In the genomic region with DNA sequence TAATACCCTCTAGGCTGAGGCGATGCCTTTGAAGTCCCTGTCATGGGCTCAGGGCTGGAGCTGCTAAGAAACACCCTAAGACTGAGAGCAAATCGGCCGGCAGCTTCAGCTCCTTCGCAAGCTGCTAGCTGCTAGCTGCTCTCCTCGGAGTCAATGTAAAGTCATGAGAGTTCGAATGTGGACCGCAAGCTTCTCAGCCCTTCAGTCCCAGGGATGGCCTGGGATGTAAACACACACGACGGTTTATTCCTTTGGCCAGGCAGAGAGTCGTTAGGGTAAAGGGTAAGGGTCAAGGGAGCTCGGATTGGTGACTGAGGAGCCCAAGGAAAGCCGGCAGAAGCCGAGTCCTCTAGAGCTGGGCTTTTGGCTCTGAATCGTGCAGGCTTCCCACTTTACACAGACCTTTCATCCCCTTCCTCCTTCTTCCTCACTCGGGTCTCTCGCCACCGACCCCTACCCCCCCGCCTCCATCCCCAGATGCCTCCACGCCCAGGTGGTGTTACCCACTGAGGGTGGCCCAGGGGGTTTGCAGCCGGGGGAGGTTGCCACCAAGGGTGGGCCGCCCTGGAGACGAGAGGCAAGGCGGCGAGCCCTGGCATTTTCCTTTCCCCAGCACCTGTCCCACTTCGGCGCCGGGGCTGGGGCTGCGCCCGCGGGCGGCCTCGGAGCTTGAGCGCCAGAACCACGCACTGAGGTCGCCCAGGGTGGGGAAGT, we compare ENCODE assay signal across 10 cellular contexts. TPM values are rescaled to one million over a fixed set of nuclear protein-coding genes. Genes with fewer than 3 reads are reported as not detected.
DNase-seq lines count a peak whose midpoint lies in the region; ATAC-seq, FAIRE-seq and TF ChIP-seq lines count a peak whose summit lies in the region.
"Had no signal": no experiment of that assay in that cellular context is flagged by ENCODE, and none has a peak within 500 bp of the region (broad histone marks: within the 10 kb centered on the region; RNA-seq: fewer than 3 reads in every experiment).

No MANE protein-coding gene starts in this region.

- H3K79me2 ChIP-seq in HepG2 (ENCODE audit: insufficient read depth, low read length), result no peaks in the 10 kb centered on the region
- no peaks in the 10 kb centered on the region for H3K79me2 ChIP-seq in astrocyte (ENCODE audit: insufficient read depth, low read length)

- POLR2A ChIA-PET in HepG2 (lab: Yijun Ruan, JAX), result no interaction called here

- ATAC-seq in HepG2 (peak; percentile 9), right lobe of liver (no peak), natural killer cell (no peak), GM18511 (IDR thresholded peaks at IDR 0.05; ENCODE audit: unreplicated experiment) (no peak), HG03342 (IDR thresholded peaks at IDR 0.05; ENCODE audit: unreplicated experiment) (no peak), HG03039 (IDR thresholded peaks at IDR 0.05; ENCODE audit: unreplicated experiment) (no peak)

- H3K9me3 Mint-ChIP-seq in astrocyte (ENCODE audit: unreplicated experiment), result no peaks in the 10 kb centered on the region
- H3K9me3 Mint-ChIP-seq in natural killer cell, result no peaks in the 10 kb centered on the region

- no TSS peak for BruUV-seq in HepG2 (replicated peaks; lab: Mats Ljungman, UMichigan)

- no peak overlapping the region for H3K27ac Mint-ChIP-seq in astrocyte (ENCODE audit: unreplicated experiment)
- peak overlapping the region in 1 of 2 donors; percentile 48 for H3K27ac Mint-ChIP-seq in natural killer cell

- H3K4me3 ChIP-seq in HepG2 (replicated peaks in 1 of 3; ENCODE audit: insufficient read depth in 1 of 3, low read depth in 2 of 3, low read length in 3 of 3) (peak overlapping the region in 1 of 3 experiments; percentile 39; a peak in 5 of 6 replicates), right lobe of liver (no peak overlapping the region), astrocyte (ENCODE audit: insufficient read depth, low read depth, low read length) (no peak overlapping the region)

- TF ChIP-seq POLR2A in HepG2 (IDR thresholded peaks at IDR 0.05; ENCODE audit: insufficient read depth in 1 of 2, low read depth in 2 of 2, low read length in 2 of 2) (no peak), right lobe of liver (IDR thresholded peaks at IDR 0.05) (no peak)

- DNase-seq in HepG2 (ENCODE audit: low spot score), result no peak
- DNase-seq in right lobe of liver, result no peak
- DNase-seq in astrocyte (ENCODE audit: low read depth), result no peak
- DNase-seq in natural killer cell, result no peak
- no peak for DNase-seq in NCI-H2081 (lab: John Stamatoyannopoulos, UW)
- DNase-seq: DMS 273 treated with DMSO at 0.1 percent for 48 hours, NCI-H187 had no signal

- no peak for TF ChIP-seq RAD21 in HepG2 (CRISPR knock-in tag; IDR thresholded peaks at IDR 0.05)

- H2AFZ ChIP-seq in HepG2 (ENCODE audit: low read length), result no peak overlapping the region
- H2AFZ ChIP-seq in astrocyte (ENCODE audit: low read depth, low read length), result no peak overlapping the region

- peak; percentile 62 for FAIRE-seq in HepG2 (lab: Jason Lieb, UNC)
- peak; percentile 37 for FAIRE-seq in astrocyte (lab: Jason Lieb, UNC)

- in situ Hi-C loops in HepG2 (cut with HindIII; ENCODE audit: extremely low pct_ligation_motif_present, low pct_unique_long_range_greater_than_20kb), result no loop called here

- no peaks in the 10 kb centered on the region for H3K36me3 ChIP-seq in HepG2 (replicated peaks in 1 of 2; ENCODE audit: control insufficient read depth in 1 of 2, insufficient read depth in 2 of 2, low read length in 2 of 2)
- H3K36me3 ChIP-seq in right lobe of liver, result no peaks in the 10 kb centered on the region
- H3K36me3 ChIP-seq in astrocyte (ENCODE audit: insufficient read depth, low read length), result no peaks in the 10 kb centered on the region

- H3K27ac ChIP-seq in HepG2 (ENCODE audit: extremely low read length, insufficient read depth, low read length) (no peak overlapping the region), right lobe of liver (no peak overlapping the region), astrocyte (ENCODE audit: low read depth, low read length) (no peak overlapping the region)

- H3K4me1 Mint-ChIP-seq in astrocyte (ENCODE audit: low read depth, unreplicated experiment), result no peaks in the 10 kb centered on the region
- H3K4me1 Mint-ChIP-seq in natural killer cell, result peaks cover 0 to 12% of the 10 kb centered on the region in 2 donors

- TF ChIP-seq EP300 in HepG2 (IDR thresholded peaks at IDR 0.05; ENCODE audit: low read depth in 2 of 2, low read length in 2 of 2) (no peak), HepG2 (CRISPR knock-in tag; IDR thresholded peaks at IDR 0.05; ENCODE audit: borderline replicate concordance) (no peak)

- peak overlapping the region; percentile 76 for H3K4me3 Mint-ChIP-seq in astrocyte (ENCODE audit: unreplicated experiment)
- peak overlapping the region; percentile 67 for H3K4me3 Mint-ChIP-seq in natural killer cell

- H3K4me2 ChIP-seq in HepG2 (ENCODE audit: low read depth, low read length), result peak overlapping the region; percentile 60
- H3K4me2 ChIP-seq in astrocyte (ENCODE audit: low read length), result no peak overlapping the region

- CTCF ChIA-PET in HepG2 (lab: Yijun Ruan, JAX; ENCODE audit: low intra/inter-chr PET ratio, low total read pairs), result no interaction called here

- H4K20me1 ChIP-seq in HepG2 (ENCODE audit: insufficient read depth, low read length), result no peaks in the 10 kb centered on the region
- H4K20me1 ChIP-seq in astrocyte (ENCODE audit: insufficient read depth, low read length), result no peaks in the 10 kb centered on the region

- H3K27me3 ChIP-seq in HepG2 (ENCODE audit: control insufficient read depth in 1 of 2, insufficient read depth in 2 of 2, low read length in 2 of 2), result no peaks in the 10 kb centered on the region
- no peaks in the 10 kb centered on the region for H3K27me3 ChIP-seq in right lobe of liver
- no peaks in the 10 kb centered on the region for H3K27me3 ChIP-seq in astrocyte (ENCODE audit: insufficient read depth, low read length)

- H3K27me3 Mint-ChIP-seq in astrocyte (ENCODE audit: low read depth, unreplicated experiment), result peaks cover 3% of the 10 kb centered on the region
- H3K27me3 Mint-ChIP-seq in natural killer cell (ENCODE audit: low read depth in 2 of 2), result peaks cover under 1 to 1% of the 10 kb centered on the region in 2 donors

- no peaks in the 10 kb centered on the region for H3K4me1 ChIP-seq in HepG2 (ENCODE audit: insufficient read depth, low read length)
- H3K4me1 ChIP-seq in right lobe of liver, result no peaks in the 10 kb centered on the region
- H3K4me1 ChIP-seq in astrocyte (ENCODE audit: insufficient read depth, low read length), result peaks cover 5% of the 10 kb centered on the region

- WGBS in HepG2 (ENCODE audit: low lambda C conversion rate), result 6% methylated on average over 3 of the region's 35 CpGs
- 22% methylated on average over 17 of the region's 35 CpGs for WGBS in right lobe of liver (ENCODE audit: insufficient coverage, low coverage, low lambda C conversion rate, missing lambda C conversion rate)

- TF ChIP-seq CTCF in HepG2 (CRISPR knock-in tag; IDR thresholded peaks at IDR 0.05) (no peak), right lobe of liver (IDR thresholded peaks at IDR 0.05) (no peak), astrocyte (IDR thresholded peaks at IDR 0.05; ENCODE audit: insufficient read depth, low read depth, low read length) (no peak), natural killer cell (IDR thresholded peaks at IDR 0.05) (no peak)

- no peak overlapping the region for H3K9ac ChIP-seq in HepG2 (ENCODE audit: insufficient read depth, low read depth, low read length)
- H3K9ac ChIP-seq in astrocyte (ENCODE audit: low read length), result no peak overlapping the region

- H3K36me3 Mint-ChIP-seq in astrocyte (ENCODE audit: low read depth, unreplicated experiment), result no peaks in the 10 kb centered on the region
- no peaks in the 10 kb centered on the region for H3K36me3 Mint-ChIP-seq in natural killer cell

- H3K9me3 ChIP-seq in HepG2 (ENCODE audit: low read length) (no peaks in the 10 kb centered on the region), right lobe of liver (no peaks in the 10 kb centered on the region), astrocyte (ENCODE audit: insufficient read depth, low read depth, low read length) (no peaks in the 10 kb centered on the region)

- intact Hi-C loops in HepG2 (cut with micrococcal nuclease; ENCODE audit: unreplicated experiment), result loop anchor here (2.0 kb wide), 1 partner anchor 49 kb away; no protein-coding TSS in a partner anchor
- intact Hi-C loops in right lobe of liver (cut with DNase I), result no loop called here
- intact Hi-C loops in natural killer cell (cut with micrococcal nuclease), result no loop called here

TF ChIP-seq in HepG2, 621 proteins besides CTCF, POLR2A, EP300 and RAD21 (continues in another document):
- TF ChIP-seq HNRNPK (IDR thresholded peaks at IDR 0.05; ENCODE audit: low read depth, low read length, poor library complexity, severe bottlenecking) (no peak), BRD4 (CRISPR knock-in tag; IDR thresholded peaks at IDR 0.05) (no peak)

RNA-seq across cellular contexts. Expression of gene BCORL1, which starts 3.1 kb away (rescaled TPM):
- 1.4 and 4.1 TPM in 2 replicates for total RNA-seq in HepG2 (2016; rRNA removed; fragmentation: Illumina TruSeq; extraction: Trizol)
- total RNA-seq in HepG2 (2016; cell fraction: cytosol; rRNA removed; fragmentation: Illumina TruSeq; extraction: Trizol; ENCODE audit: low read depth), result 1.1 and 1.2 TPM in 2 replicates
- 0.84 and 3.6 TPM in 2 replicates for total RNA-seq in HepG2 (2016; cell fraction: insoluble cytoplasmic fraction; rRNA removed; fragmentation: Illumina TruSeq; extraction: Trizol)
- total RNA-seq in HepG2 (2016; cell fraction: membrane; rRNA removed; fragmentation: Illumina TruSeq; extraction: Trizol), result 2.2 and 2.8 TPM in 2 replicates
- total RNA-seq in HepG2 (2016; cell fraction: nucleus; rRNA removed; fragmentation: Illumina TruSeq; extraction: Trizol), result 3.0 and 4.6 TPM in 2 replicates
- polyA plus RNA-seq in HepG2 (2011; rRNA removed), result 0.67 and 0.71 TPM in 2 replicates
- 0.45 and 0.51 TPM in 2 replicates for polyA plus RNA-seq in HepG2 (2011; cell fraction: cytosol; rRNA removed)
- 2.3 and 3.4 TPM in 2 replicates for polyA plus RNA-seq in HepG2 (2011; cell fraction: nucleus; rRNA removed)
- polyA plus RNA-seq in HepG2 (2012), result 4.1 and 4.2 TPM in 2 replicates
- polyA plus RNA-seq in HepG2 (2016; cell fraction: cytosol; fragmentation: Illumina TruSeq; extraction: Trizol; ENCODE audit: low read depth), result 0.23 and 0.25 TPM in 2 replicates
- polyA plus RNA-seq in HepG2 (2016; cell fraction: insoluble cytoplasmic fraction; fragmentation: Illumina TruSeq; extraction: Trizol; ENCODE audit: low read depth), result 3.5 and 5.3 TPM in 2 replicates
- polyA plus RNA-seq in HepG2 (2016; cell fraction: membrane; fragmentation: Illumina TruSeq; extraction: Trizol; ENCODE audit: low read depth), result 0.49 and 0.65 TPM in 2 replicates
- 5.0 and 5.4 TPM in 2 replicates for polyA plus RNA-seq in HepG2 (2016; cell fraction: nucleus; fragmentation: Illumina TruSeq; extraction: Trizol; ENCODE audit: insufficient read depth, low read depth)
- 1.6 and 3.1 TPM in 2 replicates for polyA minus RNA-seq in HepG2 (2011; rRNA and poly(A)+ RNA removed; ENCODE audit: low replicate concordance)
- 2.0 and 2.8 TPM in 2 replicates for polyA minus RNA-seq in HepG2 (2011; cell fraction: cytosol; rRNA and poly(A)+ RNA removed)
- polyA minus RNA-seq in HepG2 (2011; cell fraction: nucleus; rRNA and poly(A)+ RNA removed), result 2.1 and 3.0 TPM in 2 replicates
- 1 to 10 TPM; 2.7 to 9.0 (median 4.8) TPM for total RNA-seq in right lobe of liver
- 20.0 and 22.3 TPM in 2 replicates for total RNA-seq in astrocyte
- 10 to 100 TPM in 1 of 3 donors, 1 to 10 TPM in 2; 6.5 to 10.5 (median 9.9) TPM for total RNA-seq in natural killer cell
